8 cellular contexts compared by ENCODE assay signal in genomic region chr2:237857791-237858190, GRCh38.
"Had no signal": no experiment of that assay in that cellular context is flagged by ENCODE, and none has a peak within 500 bp of the region (broad histone marks: within the 10 kb centered on the region; RNA-seq: fewer than 3 reads in every experiment).

No MANE protein-coding gene starts in this region.

- H3K4me3 ChIP-seq: left lung, smooth muscle cell, testis had no signal

- H3K9me3 ChIP-seq: breast epithelium, left lung, ovary, testis had no signal

- H3K36me3 ChIP-seq: breast epithelium, left lung, ovary had no signal

- H3K27me3 ChIP-seq: ovary, testis had no signal

- H3K27ac ChIP-seq: breast epithelium, foreskin keratinocyte, left lung, ovary, testis had no signal

- DNase-seq: activated gamma-delta T cell, T1000 had no signal
